1 cellular context compared by ENCODE assay signal in genomic region chr12:87849074-87849473, GRCh38.
TF ChIP-seq lines count a peak whose summit lies in the region.

No MANE protein-coding gene starts in this region.

TF ChIP-seq in SK-N-SH, 30 proteins besides CTCF, POLR2A, EP300 and RAD21 (continued from another document):
- TF ChIP-seq, protein P1, sequence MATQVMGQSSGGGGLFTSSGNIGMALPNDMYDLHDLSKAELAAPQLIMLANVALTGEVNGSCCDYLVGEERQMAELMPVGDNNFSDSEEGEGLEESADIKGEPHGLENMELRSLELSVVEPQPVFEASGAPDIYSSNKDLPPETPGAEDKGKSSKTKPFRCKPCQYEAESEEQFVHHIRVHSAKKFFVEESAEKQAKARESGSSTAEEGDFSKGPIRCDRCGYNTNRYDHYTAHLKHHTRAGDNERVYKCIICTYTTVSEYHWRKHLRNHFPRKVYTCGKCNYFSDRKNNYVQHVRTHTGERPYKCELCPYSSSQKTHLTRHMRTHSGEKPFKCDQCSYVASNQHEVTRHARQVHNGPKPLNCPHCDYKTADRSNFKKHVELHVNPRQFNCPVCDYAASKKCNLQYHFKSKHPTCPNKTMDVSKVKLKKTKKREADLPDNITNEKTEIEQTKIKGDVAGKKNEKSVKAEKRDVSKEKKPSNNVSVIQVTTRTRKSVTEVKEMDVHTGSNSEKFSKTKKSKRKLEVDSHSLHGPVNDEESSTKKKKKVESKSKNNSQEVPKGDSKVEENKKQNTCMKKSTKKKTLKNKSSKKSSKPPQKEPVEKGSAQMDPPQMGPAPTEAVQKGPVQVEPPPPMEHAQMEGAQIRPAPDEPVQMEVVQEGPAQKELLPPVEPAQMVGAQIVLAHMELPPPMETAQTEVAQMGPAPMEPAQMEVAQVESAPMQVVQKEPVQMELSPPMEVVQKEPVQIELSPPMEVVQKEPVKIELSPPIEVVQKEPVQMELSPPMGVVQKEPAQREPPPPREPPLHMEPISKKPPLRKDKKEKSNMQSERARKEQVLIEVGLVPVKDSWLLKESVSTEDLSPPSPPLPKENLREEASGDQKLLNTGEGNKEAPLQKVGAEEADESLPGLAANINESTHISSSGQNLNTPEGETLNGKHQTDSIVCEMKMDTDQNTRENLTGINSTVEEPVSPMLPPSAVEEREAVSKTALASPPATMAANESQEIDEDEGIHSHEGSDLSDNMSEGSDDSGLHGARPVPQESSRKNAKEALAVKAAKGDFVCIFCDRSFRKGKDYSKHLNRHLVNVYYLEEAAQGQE (IDR thresholded peaks at IDR 0.05; ENCODE audit: low read depth, low read length): no peak
- no peak for TF ChIP-seq RCOR1 (IDR thresholded peaks at IDR 0.05; ENCODE audit: low read length)
- no peak for TF ChIP-seq NRF1 (IDR thresholded peaks at IDR 0.05; ENCODE audit: low read depth, low read length)
- no peak for TF ChIP-seq RXRA (IDR thresholded peaks at IDR 0.05; ENCODE audit: borderline replicate concordance, low read depth)
- TF ChIP-seq, protein P2, sequence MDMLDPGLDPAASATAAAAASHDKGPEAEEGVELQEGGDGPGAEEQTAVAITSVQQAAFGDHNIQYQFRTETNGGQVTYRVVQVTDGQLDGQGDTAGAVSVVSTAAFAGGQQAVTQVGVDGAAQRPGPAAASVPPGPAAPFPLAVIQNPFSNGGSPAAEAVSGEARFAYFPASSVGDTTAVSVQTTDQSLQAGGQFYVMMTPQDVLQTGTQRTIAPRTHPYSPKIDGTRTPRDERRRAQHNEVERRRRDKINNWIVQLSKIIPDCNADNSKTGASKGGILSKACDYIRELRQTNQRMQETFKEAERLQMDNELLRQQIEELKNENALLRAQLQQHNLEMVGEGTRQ (IDR thresholded peaks at IDR 0.05; ENCODE audit: borderline replicate concordance, low read depth, low read length): no peak
- TF ChIP-seq GATA2 (CRISPR knock-in tag; IDR thresholded peaks at IDR 0.05): no peak
- TF ChIP-seq IRF3 (IDR thresholded peaks at IDR 0.05; ENCODE audit: low read depth, low read length): no peak
- no peak for TF ChIP-seq TAF1 (IDR thresholded peaks at IDR 0.05; ENCODE audit: borderline replicate concordance, low read depth, low read length)
- TF ChIP-seq TCF12 (IDR thresholded peaks at IDR 0.05): no peak
- TF ChIP-seq JUND (IDR thresholded peaks at IDR 0.05): no peak
- TF ChIP-seq, protein P3, sequence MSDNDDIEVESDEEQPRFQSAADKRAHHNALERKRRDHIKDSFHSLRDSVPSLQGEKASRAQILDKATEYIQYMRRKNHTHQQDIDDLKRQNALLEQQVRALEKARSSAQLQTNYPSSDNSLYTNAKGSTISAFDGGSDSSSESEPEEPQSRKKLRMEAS (IDR thresholded peaks at IDR 0.05; ENCODE audit: low read depth): no peak
